ENCODE assay signal across 12 cellular contexts in genomic region chr1:8591547-8591946, GRCh38.
"Had no signal": no experiment of that assay in that cellular context is flagged by ENCODE, and none has a peak within 500 bp of the region (broad histone marks: within the 10 kb centered on the region; RNA-seq: fewer than 3 reads in every experiment).

No MANE protein-coding gene starts in this region.

- ATAC-seq: naive thymus-derived CD4-positive, alpha-beta T cell had no signal

- H3K9me3 ChIP-seq: lower lobe of right lung, sigmoid colon, uterus had no signal

- H3K4me1 ChIP-seq: uterus had no signal

- H3K4me3 Mint-ChIP-seq: activated CD4-positive, alpha-beta memory T cell treated with anti-CD3 and anti-CD28 coated beads, Interleukin-2, amount 10 ng/mL, durations not matched to agents 7 days and 5 days had no signal

- H3K4me3 ChIP-seq: lower lobe of right lung, sigmoid colon, uterus had no signal

- H3K9me3 Mint-ChIP-seq: activated CD4-positive, alpha-beta memory T cell treated with anti-CD3 and anti-CD28 coated beads, Interleukin-2, amount 10 ng/mL, durations not matched to agents 7 days and 5 days had no signal

- H3K36me3 ChIP-seq: lower lobe of right lung, sigmoid colon, uterus had no signal

- H3K27ac ChIP-seq: epithelial cell of prostate, lower lobe of right lung had no signal

- H3K27me3 ChIP-seq: sigmoid colon, uterus had no signal

- DNase-seq: activated CD4-positive, alpha-beta memory T cell treated with anti-CD3 and anti-CD28 coated beads, Interleukin-2, amount 10 ng/mL, durations not matched to agents 7 days and 5 days; activated CD4-positive, alpha-beta T cell treated with anti-CD3 and anti-CD28 coated beads for 1 hour; activated naive CD4-positive, alpha-beta T cell treated with Interleukin-2 at 50 U/mL for 16 hours; effector CD4-positive, alpha-beta T cell; hippocampal formation; lower lobe of right lung; sigmoid colon; stimulated activated CD4-positive, alpha-beta T cell treated with anti-CD3 and anti-CD28 coated beads, Interleukin-12 subunit alpha, Interleukin-12 subunit beta, amount 100 ng/mL, for 4 hours; stimulated activated naive CD4-positive, alpha-beta T cell treated with Interleukin-2 at 50 U/mL for 16 hours; uterus had no signal

- H3K27me3 Mint-ChIP-seq: activated CD4-positive, alpha-beta memory T cell treated with anti-CD3 and anti-CD28 coated beads, Interleukin-2, amount 10 ng/mL, durations not matched to agents 7 days and 5 days; naive thymus-derived CD4-positive, alpha-beta T cell had no signal
